11 cellular contexts compared by ENCODE assay signal in genomic region chr1:230700132-230700531, GRCh38. TPM values are rescaled to one million over a fixed set of nuclear protein-coding genes. Genes with fewer than 3 reads are reported as not detected.
"Had no signal": no experiment of that assay in that cellular context is flagged by ENCODE, and none has a peak within 500 bp of the region (broad histone marks: within the 10 kb centered on the region; RNA-seq: fewer than 3 reads in every experiment).

No MANE protein-coding gene starts in this region.

- H3K27ac ChIP-seq: GM23248 had no signal

- DNase-seq: GM23248, GOT3, H7, H9, HCEC 1CT, HFFc6 had no signal

- ATAC-seq: GM23338, HCT116 had no signal

- H3K9me3 ChIP-seq: HAP-1 had no signal

- H3K36me3 ChIP-seq: HAP-1 had no signal

- H3K4me3 ChIP-seq: GM23248, GM23338, HAP-1 had no signal

- H3K27ac Mint-ChIP-seq: GM23338, H9, HFFc6 had no signal

- H3K4me3 Mint-ChIP-seq: GM23338, H9, HFFc6 had no signal

- H3K4me2 ChIP-seq: GM23338 had no signal

- FAIRE-seq: H1, H54 had no signal

- H3K9ac ChIP-seq: GM23248 had no signal

- H3K4me1 ChIP-seq: HAP-1 had no signal

- H2AFZ ChIP-seq: GM23248, GM23338 had no signal

- H3K9me3 Mint-ChIP-seq: GM23338, H9, HFFc6 had no signal

RNA-seq across cellular contexts. Expression of gene AGT, which starts 13.8 kb away (rescaled TPM):
- total RNA-seq: GM23248, GM23338, H1, H9 had no signal
- polyA plus RNA-seq: GM23248 had no signal

RNA-seq across cellular contexts. Expression of gene CAPN9, which starts 47.1 kb away (rescaled TPM):
- total RNA-seq: GM23248, HFFc6 had no signal
- polyA plus RNA-seq: GM23248, GM23338 had no signal
